In the genomic region with DNA sequence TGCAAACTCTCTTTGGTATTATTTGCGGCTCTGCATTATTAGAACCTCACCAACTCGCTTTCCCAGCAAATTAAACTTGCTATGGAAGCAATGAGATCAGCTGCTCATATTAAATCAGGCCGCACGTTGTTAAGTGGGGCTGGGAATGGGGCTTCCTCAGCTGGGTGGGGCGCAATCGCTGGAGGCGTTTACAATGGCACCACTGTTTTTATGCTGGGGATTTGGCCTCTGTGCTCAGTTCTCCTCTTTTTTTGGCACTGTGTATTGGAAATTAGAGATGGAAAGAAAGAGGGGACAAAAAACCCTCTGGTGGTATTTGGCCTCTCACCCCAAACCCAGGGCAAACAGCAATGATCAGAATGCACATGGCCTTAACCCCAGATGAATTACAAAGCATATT, we compare ENCODE assay signal across 20 cellular contexts.
DNase-seq lines count a peak whose midpoint lies in the region; ATAC-seq and TF ChIP-seq lines count a peak whose summit lies in the region.
"Had no signal": no experiment of that assay in that cellular context is flagged by ENCODE, and none has a peak within 500 bp of the region (broad histone marks: within the 10 kb centered on the region; RNA-seq: fewer than 3 reads in every experiment).

No MANE protein-coding gene starts in this region.

- intact Hi-C loops in left ventricle myocardium superior (cut with micrococcal nuclease) = no loop called here
- intact Hi-C loops in transverse colon (cut with DNase I; ENCODE audit: low total_unique reads) = no loop called here

- peak overlapping the region; percentile 61 for H3K27ac ChIP-seq in muscle layer of duodenum (ENCODE audit: low read length)
- peak overlapping the region; percentile 15 to 42 (median 33) for H3K27ac ChIP-seq in transverse colon
- H3K27ac ChIP-seq in effector memory CD4-positive, alpha-beta T cell (ENCODE audit: insufficient read depth, low read length, poor library complexity, severe bottlenecking) = no peak overlapping the region
- H3K27ac ChIP-seq: spleen had no signal

- peak; percentile 16 for DNase-seq in NCI-H748 (lab: John Stamatoyannopoulos, UW; ENCODE audit: unreplicated experiment)
- no peak for DNase-seq in NCI-H748 treated with DMSO at 0.1 percent for 48 hours (lab: John Stamatoyannopoulos, UW)
- DNase-seq in left ventricle myocardium superior = peak; percentile 39
- peak; percentile 28 for DNase-seq in transverse colon
- no peak for DNase-seq in effector memory CD4-positive, alpha-beta T cell
- DNase-seq: 8988T; activated CD8-positive, alpha-beta T cell treated with anti-CD3 and anti-CD28 coated beads, Interleukin-2, amount 10 ng/mL, durations not matched to agents 7 days and 5 days; activated naive CD8-positive, alpha-beta T cell treated with anti-CD3 and anti-CD28 coated beads for 36 hours; HCEC 1CT; kidney glomerular epithelial cell; naive thymus-derived CD4-positive, alpha-beta T cell; NCI-H1092 treated with DMSO at 0.1 percent for 48 hours; NCI-H1930; RPMI8226; SK-N-SH; spleen; T-helper 17 cell had no signal

- H3K27me3 ChIP-seq in muscle layer of duodenum (ENCODE audit: low read depth, low read length) = no peaks in the 10 kb centered on the region
- no peaks in the 10 kb centered on the region for H3K27me3 ChIP-seq in transverse colon
- H3K27me3 ChIP-seq in effector memory CD4-positive, alpha-beta T cell (replicated peaks; ENCODE audit: control insufficient read depth, insufficient read depth, low read length, poor library complexity, severe bottlenecking) = no peaks in the 10 kb centered on the region

- WGBS in transverse colon (ENCODE audit: low coverage in 1 of 2), 2 donors = 40 to 62% methylated on average over 2 to 7 of the region's 7 CpGs

- no peaks in the 10 kb centered on the region for H3K9me3 ChIP-seq in muscle layer of duodenum (ENCODE audit: control insufficient read depth in 1 of 2, low read length in 2 of 2)
- H3K9me3 ChIP-seq in transverse colon = no peaks in the 10 kb centered on the region
- no peaks in the 10 kb centered on the region for H3K9me3 ChIP-seq in effector memory CD4-positive, alpha-beta T cell (ENCODE audit: control insufficient read depth, low read length)
- H3K9me3 ChIP-seq: SK-N-SH, spleen had no signal

- peak; percentile 73 for ATAC-seq in left ventricle myocardium superior
- ATAC-seq in HG02885 (IDR thresholded peaks at IDR 0.05; ENCODE audit: poor library complexity, unreplicated experiment) = no peak
- no peak for ATAC-seq in HG02884 (IDR thresholded peaks at IDR 0.05; ENCODE audit: unreplicated experiment)
- ATAC-seq: activated CD8-positive, alpha-beta T cell treated with anti-CD3 and anti-CD28 coated beads, Interleukin-2, amount 10 ng/mL, durations not matched to agents 7 days and 5 days; naive thymus-derived CD4-positive, alpha-beta T cell; T-helper 17 cell had no signal

- TF ChIP-seq POLR2A in transverse colon (IDR thresholded peaks at IDR 0.05) = no peak

- H3K4me1 ChIP-seq in muscle layer of duodenum (ENCODE audit: control insufficient read depth in 1 of 2, insufficient read depth in 2 of 2, low read length in 2 of 2) (peaks cover 0 to 4% of the 10 kb centered on the region in 2 donors), transverse colon (peaks cover 0 to 22% (median 18%) of the 10 kb centered on the region in 4 donors)
- H3K4me1 ChIP-seq in effector memory CD4-positive, alpha-beta T cell (ENCODE audit: control insufficient read depth, insufficient read depth, low read length, poor library complexity, severe bottlenecking) = no peaks in the 10 kb centered on the region
- H3K4me1 ChIP-seq: spleen had no signal

- H3K36me3 ChIP-seq in muscle layer of duodenum (ENCODE audit: control insufficient read depth in 1 of 2, insufficient read depth in 2 of 2, low read length in 2 of 2) (no peaks in the 10 kb centered on the region), transverse colon (no peaks in the 10 kb centered on the region)
- no peaks in the 10 kb centered on the region for H3K36me3 ChIP-seq in effector memory CD4-positive, alpha-beta T cell (ENCODE audit: control insufficient read depth, insufficient read depth, low read length)
- H3K36me3 ChIP-seq: spleen had no signal

- in situ Hi-C loops in transverse colon (cut with MboI; ENCODE audit: low pct_ligation_motif_present in 1 of 4, low pct_unique_long_range_greater_than_20kb in 1 of 4, low sequenced_read_pairs in 3 of 4) = no loop called here

- H3K4me3 ChIP-seq in muscle layer of duodenum (ENCODE audit: low read depth in 1 of 2, low read length in 2 of 2) (no peak overlapping the region), transverse colon (no peak overlapping the region)
- no peak overlapping the region for H3K4me3 ChIP-seq in effector memory CD4-positive, alpha-beta T cell (ENCODE audit: insufficient read depth, low read depth, low read length, poor library complexity, severe bottlenecking)
- H3K4me3 ChIP-seq: spleen had no signal

- no peak for TF ChIP-seq CTCF in transverse colon (IDR thresholded peaks at IDR 0.05)

- TF ChIP-seq EP300 in transverse colon (IDR thresholded peaks at IDR 0.05; ENCODE audit: low read depth) = no peak

Comparison
In these comparisons a context has a peak if more than half of its experiments do, and no peak if none do; other contexts are left out.
1. DNase-seq: peak in NCI-H748 (single experiment), left ventricle myocardium superior (single experiment) and transverse colon (single experiment); none in NCI-H748 treated with DMSO at 0.1 percent for 48 hours (single experiment) and effector memory CD4-positive, alpha-beta T cell (0 of 3).